Comparison of ENCODE assay signal across 10 cellular contexts in genomic region chr7:98013386-98013785, GRCh38. TPM values are rescaled to one million over a fixed set of nuclear protein-coding genes. Genes with fewer than 3 reads are reported as not detected.
DNase-seq lines count a peak whose midpoint lies in the region; ATAC-seq and TF ChIP-seq lines count a peak whose summit lies in the region.
"Not testable (repeated sequence)": the region's sequence is repeated elsewhere in the genome, so short reads cannot be mapped to it uniquely, and the experiment has no call there.
"Had no signal": no experiment of that assay in that cellular context is flagged by ENCODE, and none has a peak within 500 bp of the region (broad histone marks: within the 10 kb centered on the region; RNA-seq: fewer than 3 reads in every experiment).

No MANE protein-coding gene starts in this region.

- not testable (repeated sequence) for H3K23ac ChIP-seq in mesendoderm (ENCODE audit: low read length)

- H2BK15ac ChIP-seq in mesendoderm (replicated peaks; ENCODE audit: low read depth): not testable (repeated sequence)

- peak; percentile 68 for ATAC-seq in GM21786 (IDR thresholded peaks at IDR 0.05; ENCODE audit: unreplicated experiment)
- ATAC-seq in activated CD4-positive, alpha-beta T cell treated with anti-CD3 and anti-CD28 coated beads for 36 hours: peak; percentile 68

- H2BK5ac ChIP-seq in mesendoderm (ENCODE audit: low read length): not testable (repeated sequence)

- intact Hi-C loops in activated CD4-positive, alpha-beta T cell treated with anti-CD3 and anti-CD28 coated beads for 36 hours (cut with DNase I, micrococcal nuclease): not testable (repeated sequence)

- H4K8ac ChIP-seq in mesendoderm (ENCODE audit: low read depth, low read length): not testable (repeated sequence)

- WGBS in mesendoderm (ENCODE audit: extremely low coverage, insufficient coverage, low lambda C conversion rate): no CpG with 5 or more reads among the region's 10 CpGs

- not testable (repeated sequence) for H3K4ac ChIP-seq in mesendoderm (ENCODE audit: low read depth, low read length)

- not testable (repeated sequence) for H3K79me1 ChIP-seq in mesendoderm (ENCODE audit: low read length)

- not testable (repeated sequence) for H3K4me1 ChIP-seq in mesendoderm (ENCODE audit: control insufficient read depth, low read depth, low read length)

- H3K9me3 Mint-ChIP-seq in activated CD4-positive, alpha-beta T cell treated with anti-CD3 and anti-CD28 coated beads for 36 hours (ENCODE audit: low read depth); type B pancreatic cell: not testable (repeated sequence)

- H4K5ac ChIP-seq in mesendoderm (ENCODE audit: low read length): not testable (repeated sequence)

- H3K9ac ChIP-seq in mesendoderm (ENCODE audit: low read length): not testable (repeated sequence)

- H3K27me3 Mint-ChIP-seq in activated CD4-positive, alpha-beta T cell treated with anti-CD3 and anti-CD28 coated beads for 36 hours; type B pancreatic cell: not testable (repeated sequence)

- CTCF ChIA-PET in activated CD4-positive, alpha-beta T cell treated with anti-CD3 and anti-CD28 coated beads for 36 hours (lab: Charles Lee): interaction anchor here (0.9 to 2.2 kb wide), 6 partner anchors 8 to 155 kb away, joined by 3 to 8 read pairs (median 4); partner anchors contain the start of gene ASNS

- DNase-seq in EH (ENCODE audit: low read depth) (peak; percentile 47), NCI-H526 treated with DMSO at 0.1 percent for 48 hours (lab: John Stamatoyannopoulos, UW) (peak; percentile 63), epithelial cell of proximal tubule (ENCODE audit: low read depth) (peak; percentile 13), mesendoderm (peak; percentile 95), type B pancreatic cell (ENCODE audit: extremely low spot score, unreplicated experiment) (peak; percentile 69)
- peak; percentile 46 for DNase-seq in activated CD4-positive, alpha-beta T cell treated with anti-CD3 and anti-CD28 coated beads for 36 hours

- not testable (repeated sequence) for H3K27ac ChIP-seq in mesendoderm (ENCODE audit: low read depth, low read length)

- not testable (repeated sequence) for H3K4me2 ChIP-seq in mesendoderm (ENCODE audit: low read length)

- not testable (repeated sequence) for H3K36me3 Mint-ChIP-seq in activated CD4-positive, alpha-beta T cell treated with anti-CD3 and anti-CD28 coated beads for 36 hours (ENCODE audit: low read depth); type B pancreatic cell

- not testable (repeated sequence) for H3K27ac Mint-ChIP-seq in activated CD4-positive, alpha-beta T cell treated with anti-CD3 and anti-CD28 coated beads for 36 hours
- H3K27ac Mint-ChIP-seq in type B pancreatic cell: peak overlapping the region; percentile 42

- not testable (repeated sequence) for H3K36me3 ChIP-seq in mesendoderm (ENCODE audit: control insufficient read depth, insufficient read depth, low read length)

- H2BK120ac ChIP-seq in mesendoderm (ENCODE audit: low read depth, low read length): not testable (repeated sequence)

- H3K4me3 ChIP-seq in epithelial cell of proximal tubule (ENCODE audit: low read depth, low read length); mesendoderm (ENCODE audit: low read length): not testable (repeated sequence)

- not testable (repeated sequence) for H2AK5ac ChIP-seq in mesendoderm (ENCODE audit: low read length)

- H3K79me2 ChIP-seq in mesendoderm (ENCODE audit: control insufficient read depth, insufficient read depth, low read length): not testable (repeated sequence)

- not testable (repeated sequence) for H3K56ac ChIP-seq in mesendoderm (ENCODE audit: low read length)

- H3K4me3 Mint-ChIP-seq in activated CD4-positive, alpha-beta T cell treated with anti-CD3 and anti-CD28 coated beads for 36 hours; type B pancreatic cell: not testable (repeated sequence)

- H3K27me3 ChIP-seq in mesendoderm (ENCODE audit: insufficient read depth, low read length, poor library complexity): not testable (repeated sequence)

- H3K4me1 Mint-ChIP-seq in activated CD4-positive, alpha-beta T cell treated with anti-CD3 and anti-CD28 coated beads for 36 hours; type B pancreatic cell (ENCODE audit: unreplicated experiment): not testable (repeated sequence)

- H3K18ac ChIP-seq in mesendoderm (ENCODE audit: low read length): not testable (repeated sequence)

- POLR2A ChIA-PET in activated CD4-positive, alpha-beta T cell treated with anti-CD3 and anti-CD28 coated beads for 36 hours (lab: Charles Lee): not testable (repeated sequence)

- TF ChIP-seq CTCF in LNCAP (IDR thresholded peaks at IDR 0.05) (peak; percentile 50), epithelial cell of proximal tubule (conservative IDR thresholded peaks at IDR 0.05; ENCODE audit: low read depth, low read length) (peak; percentile 64), type B pancreatic cell (conservative IDR thresholded peaks at IDR 0.05) (peak; percentile 70)

RNA-seq across cellular contexts. Expression of gene OCM2, which starts 23.4 kb away (rescaled TPM):
- total RNA-seq in activated CD4-positive, alpha-beta T cell treated with anti-CD3 and anti-CD28 coated beads for 36 hours: not detected
- total RNA-seq in epithelial cell of proximal tubule (not detected in 2 replicates), type B pancreatic cell (ENCODE audit: low replicate concordance) (not detected in 2 replicates)
- not detected for polyA plus RNA-seq in mesendoderm (2013, experiment 1 of 2)
- polyA plus RNA-seq in mesendoderm (2013, experiment 2 of 2): not detected
- total RNA-seq: mononuclear cell; T-helper 1 cell treated with Interleukin-12 subunit alpha and Interleukin-12 subunit beta and Interleukin-4 antibody, amounts not matched to agents 30 ng/mL and 1 ng/mL, for 36 hours had no signal

Comparison
In these comparisons a context has a peak if more than half of its experiments do, and no peak if none do; other contexts are left out.
1. DNase-seq: peak in every context shown above with its lines; median percentile 95 in mesendoderm; 69 in type B pancreatic cell; 63 in NCI-H526 treated with DMSO at 0.1 percent for 48 hours; 47 in EH; 46 in activated CD4-positive, alpha-beta T cell treated with anti-CD3 and anti-CD28 coated beads for 36 hours; 13 in epithelial cell of proximal tubule.